In the genomic region with DNA sequence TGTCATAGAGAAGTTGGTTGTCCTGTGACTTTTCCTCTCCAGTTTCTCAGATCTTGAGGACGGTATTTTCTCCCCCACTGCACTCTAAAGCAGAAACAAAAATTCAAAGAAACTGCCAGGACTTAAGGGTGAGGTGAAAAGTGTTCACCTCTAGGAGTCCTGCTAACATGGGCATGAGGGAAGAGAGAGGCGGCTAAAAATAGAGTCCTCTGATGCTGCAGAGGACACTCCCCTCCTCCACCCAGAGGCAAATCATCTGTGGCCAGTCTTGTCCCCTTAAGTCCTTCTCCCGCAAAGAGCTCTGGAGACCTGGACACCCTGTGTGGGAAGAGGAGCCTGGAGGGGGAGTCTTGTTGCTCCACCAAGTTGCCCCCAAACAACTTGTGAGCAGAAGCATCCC, we compare ENCODE assay signal across 22 cellular contexts. TPM values are rescaled to one million over a fixed set of nuclear protein-coding genes. Genes with fewer than 3 reads are reported as not detected.
DNase-seq lines count a peak whose midpoint lies in the region; ATAC-seq and TF ChIP-seq lines count a peak whose summit lies in the region.
"Had no signal": no experiment of that assay in that cellular context is flagged by ENCODE, and none has a peak within 500 bp of the region (broad histone marks: within the 10 kb centered on the region; RNA-seq: fewer than 3 reads in every experiment).

No MANE protein-coding gene starts in this region.

- no peak overlapping the region for H3K4me3 ChIP-seq in CD4-positive, alpha-beta memory T cell (ENCODE audit: low read length in 2 of 2)
- H3K4me3 ChIP-seq: adrenal gland, body of pancreas, lung, mucosa of descending colon, suprapubic skin had no signal

- no peak overlapping the region for H3K27ac ChIP-seq in CD4-positive, alpha-beta memory T cell (ENCODE audit: low read depth, low read length)
- H3K27ac ChIP-seq: adrenal gland, body of pancreas, epithelial cell of prostate, HL-60, suprapubic skin had no signal

- peaks cover 0 to 4% (median 0%) of the 10 kb centered on the region in 8 donors for H3K9me3 Mint-ChIP-seq in CD4-positive, alpha-beta memory T cell
- H3K9me3 Mint-ChIP-seq in WTC11: no peaks in the 10 kb centered on the region
- H3K9me3 Mint-ChIP-seq in nephron progenitor cell: peaks cover 3% of the 10 kb centered on the region
- H3K9me3 Mint-ChIP-seq in activated T-cell treated with anti-CD3 and anti-CD28 coated beads, Interleukin-2, amount 50 U/mL, for 4 hours: no peaks in the 10 kb centered on the region
- H3K9me3 Mint-ChIP-seq: CD14-positive monocyte had no signal

- H3K9me3 ChIP-seq in CD4-positive, alpha-beta memory T cell (ENCODE audit: control insufficient read depth in 1 of 2, low read length in 2 of 2): no peaks in the 10 kb centered on the region
- H3K9me3 ChIP-seq: adrenal gland, body of pancreas, mucosa of descending colon, suprapubic skin had no signal

- peaks cover 0 to 6% of the 10 kb centered on the region in 2 donors for H3K36me3 Mint-ChIP-seq in CD4-positive, alpha-beta memory T cell
- H3K36me3 Mint-ChIP-seq in WTC11: no peaks in the 10 kb centered on the region
- peaks cover 5% of the 10 kb centered on the region for H3K36me3 Mint-ChIP-seq in nephron progenitor cell (ENCODE audit: low read depth)
- no peaks in the 10 kb centered on the region for H3K36me3 Mint-ChIP-seq in activated T-cell treated with anti-CD3 and anti-CD28 coated beads, Interleukin-2, amount 50 U/mL, for 4 hours (ENCODE audit: insufficient read depth)

- peaks cover 3 to 15% (median 9%) of the 10 kb centered on the region in 4 donors for H3K4me1 Mint-ChIP-seq in CD4-positive, alpha-beta memory T cell
- H3K4me1 Mint-ChIP-seq in WTC11: peaks cover 20% of the 10 kb centered on the region
- H3K4me1 Mint-ChIP-seq in nephron progenitor cell: peaks cover 7% of the 10 kb centered on the region
- peaks cover 4% of the 10 kb centered on the region for H3K4me1 Mint-ChIP-seq in activated T-cell treated with anti-CD3 and anti-CD28 coated beads, Interleukin-2, amount 50 U/mL, for 4 hours (ENCODE audit: low read depth)

- peaks cover 5% of the 10 kb centered on the region for H3K4me1 ChIP-seq in CD4-positive, alpha-beta memory T cell (ENCODE audit: insufficient read depth, low read length)

- peak overlapping the region in 4 of 7 donors; percentile 7 to 61 (median 13) for H3K27ac Mint-ChIP-seq in CD4-positive, alpha-beta memory T cell
- H3K27ac Mint-ChIP-seq in WTC11 (peak overlapping the region; percentile 89), nephron progenitor cell (peak overlapping the region; percentile 40)
- H3K27ac Mint-ChIP-seq: CD14-positive monocyte had no signal

- intact Hi-C loops in CD4-positive, alpha-beta memory T cell (cut with micrococcal nuclease): no loop called here

- no peaks in the 10 kb centered on the region for H3K36me3 ChIP-seq in CD4-positive, alpha-beta memory T cell (ENCODE audit: insufficient read depth, low read length)
- H3K36me3 ChIP-seq: adrenal gland, suprapubic skin had no signal

- CTCF ChIA-PET in CD4-positive, alpha-beta memory T cell (lab: Charles Lee; ENCODE audit: partially characterized antibody): no interaction called here
- CTCF ChIA-PET in WTC11 (lab: Charles Lee): interaction anchor here (0.5 to 3.7 kb wide), 3 partner anchors 11 to 57 kb away, joined by 3 to 14 read pairs (median 3); no protein-coding TSS in a partner anchor

- H3K27me3 Mint-ChIP-seq in CD4-positive, alpha-beta memory T cell: no peaks in the 10 kb centered on the region
- H3K27me3 Mint-ChIP-seq in WTC11 (ENCODE audit: low read depth) (no peaks in the 10 kb centered on the region), nephron progenitor cell (ENCODE audit: low read depth, poor library complexity) (peaks cover 7% of the 10 kb centered on the region)
- H3K27me3 Mint-ChIP-seq in activated T-cell treated with anti-CD3 and anti-CD28 coated beads, Interleukin-2, amount 50 U/mL, for 4 hours (ENCODE audit: low read depth): no peaks in the 10 kb centered on the region

- TF ChIP-seq CTCF in WTC11 (IDR thresholded peaks at IDR 0.05): no peak
- no peak for TF ChIP-seq CTCF in nephron progenitor cell (IDR thresholded peaks at IDR 0.05)

- no peak overlapping the region for H3K4me3 Mint-ChIP-seq in CD4-positive, alpha-beta memory T cell
- no peak overlapping the region for H3K4me3 Mint-ChIP-seq in WTC11
- no peak overlapping the region for H3K4me3 Mint-ChIP-seq in nephron progenitor cell
- no peak overlapping the region for H3K4me3 Mint-ChIP-seq in activated T-cell treated with anti-CD3 and anti-CD28 coated beads, Interleukin-2, amount 50 U/mL, for 4 hours
- H3K4me3 Mint-ChIP-seq: CD14-positive monocyte had no signal

- POLR2A ChIA-PET in CD4-positive, alpha-beta memory T cell (lab: Charles Lee; ENCODE audit: partially characterized antibody): no interaction called here
- POLR2A ChIA-PET in WTC11 (lab: Charles Lee): no interaction called here

- peak; percentile 30 for ATAC-seq in WTC11
- ATAC-seq in activated T-cell treated with anti-CD3 and anti-CD28 coated beads, Interleukin-2, amount 50 U/mL, for 4 hours: no peak
- ATAC-seq: body of pancreas, mucosa of descending colon had no signal

- no peaks in the 10 kb centered on the region for H3K27me3 ChIP-seq in CD4-positive, alpha-beta memory T cell (ENCODE audit: insufficient read depth, low read length)
- H3K27me3 ChIP-seq: adrenal gland, body of pancreas, suprapubic skin had no signal

- no peak for DNase-seq in CD4-positive, alpha-beta memory T cell
- peak; percentile 10 for DNase-seq in EH (ENCODE audit: low read depth)
- DNase-seq in WTC11 (ENCODE audit: low spot score): no peak
- DNase-seq in nephron progenitor cell: no peak
- no peak for DNase-seq in NCI-H1436 treated with DMSO at 0.1 percent for 48 hours (lab: John Stamatoyannopoulos, UW)
- DNase-seq in NCI-H1048 (lab: John Stamatoyannopoulos, UW): no peak
- DNase-seq in activated T-cell treated with anti-CD3 and anti-CD28 coated beads, Interleukin-2, amount 50 U/mL, for 4 hours: no peak
- DNase-seq: activated naive CD4-positive, alpha-beta T cell treated with Interleukin-2 at 50 U/mL for 16 hours; adrenal gland; body of pancreas; DND-41; mucosa of descending colon; MV-4-11; NCI-H345; RPMI8226; stimulated activated CD4-positive, alpha-beta T cell treated with anti-CD3 and anti-CD28 coated beads, Interleukin-15, amount 100 ng/mL, for 24 hours; stimulated activated naive CD4-positive, alpha-beta T cell had no signal

TF ChIP-seq in WTC11, 78 proteins besides CTCF, POLR2A, EP300 and RAD21 (continues in another document):
- no peak for TF ChIP-seq SOX15 (CRISPR knock-in tag; IDR thresholded peaks at IDR 0.05)
- TF ChIP-seq, protein P1, sequence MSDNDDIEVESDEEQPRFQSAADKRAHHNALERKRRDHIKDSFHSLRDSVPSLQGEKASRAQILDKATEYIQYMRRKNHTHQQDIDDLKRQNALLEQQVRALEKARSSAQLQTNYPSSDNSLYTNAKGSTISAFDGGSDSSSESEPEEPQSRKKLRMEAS (CRISPR knock-in tag; IDR thresholded peaks at IDR 0.05): no peak
- TF ChIP-seq TEAD1 (CRISPR knock-in tag; IDR thresholded peaks at IDR 0.05): no peak
- TF ChIP-seq, protein P2, sequence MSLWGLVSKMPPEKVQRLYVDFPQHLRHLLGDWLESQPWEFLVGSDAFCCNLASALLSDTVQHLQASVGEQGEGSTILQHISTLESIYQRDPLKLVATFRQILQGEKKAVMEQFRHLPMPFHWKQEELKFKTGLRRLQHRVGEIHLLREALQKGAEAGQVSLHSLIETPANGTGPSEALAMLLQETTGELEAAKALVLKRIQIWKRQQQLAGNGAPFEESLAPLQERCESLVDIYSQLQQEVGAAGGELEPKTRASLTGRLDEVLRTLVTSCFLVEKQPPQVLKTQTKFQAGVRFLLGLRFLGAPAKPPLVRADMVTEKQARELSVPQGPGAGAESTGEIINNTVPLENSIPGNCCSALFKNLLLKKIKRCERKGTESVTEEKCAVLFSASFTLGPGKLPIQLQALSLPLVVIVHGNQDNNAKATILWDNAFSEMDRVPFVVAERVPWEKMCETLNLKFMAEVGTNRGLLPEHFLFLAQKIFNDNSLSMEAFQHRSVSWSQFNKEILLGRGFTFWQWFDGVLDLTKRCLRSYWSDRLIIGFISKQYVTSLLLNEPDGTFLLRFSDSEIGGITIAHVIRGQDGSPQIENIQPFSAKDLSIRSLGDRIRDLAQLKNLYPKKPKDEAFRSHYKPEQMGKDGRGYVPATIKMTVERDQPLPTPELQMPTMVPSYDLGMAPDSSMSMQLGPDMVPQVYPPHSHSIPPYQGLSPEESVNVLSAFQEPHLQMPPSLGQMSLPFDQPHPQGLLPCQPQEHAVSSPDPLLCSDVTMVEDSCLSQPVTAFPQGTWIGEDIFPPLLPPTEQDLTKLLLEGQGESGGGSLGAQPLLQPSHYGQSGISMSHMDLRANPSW (CRISPR knock-in tag; conservative IDR thresholded peaks at IDR 0.05; ENCODE audit: low read depth): no peak
- no peak for TF ChIP-seq OVOL2 (CRISPR knock-in tag; IDR thresholded peaks at IDR 0.05; ENCODE audit: borderline replicate concordance)
- no peak for TF ChIP-seq ZNF263 (CRISPR knock-in tag; IDR thresholded peaks at IDR 0.05; ENCODE audit: low read depth)
- TF ChIP-seq, protein P3, sequence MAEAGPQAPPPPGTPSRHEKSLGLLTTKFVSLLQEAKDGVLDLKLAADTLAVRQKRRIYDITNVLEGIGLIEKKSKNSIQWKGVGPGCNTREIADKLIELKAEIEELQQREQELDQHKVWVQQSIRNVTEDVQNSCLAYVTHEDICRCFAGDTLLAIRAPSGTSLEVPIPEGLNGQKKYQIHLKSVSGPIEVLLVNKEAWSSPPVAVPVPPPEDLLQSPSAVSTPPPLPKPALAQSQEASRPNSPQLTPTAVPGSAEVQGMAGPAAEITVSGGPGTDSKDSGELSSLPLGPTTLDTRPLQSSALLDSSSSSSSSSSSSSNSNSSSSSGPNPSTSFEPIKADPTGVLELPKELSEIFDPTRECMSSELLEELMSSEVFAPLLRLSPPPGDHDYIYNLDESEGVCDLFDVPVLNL (CRISPR knock-in tag; IDR thresholded peaks at IDR 0.05; ENCODE audit: borderline replicate concordance, low read depth): no peak
- no peak for TF ChIP-seq GTF2I (CRISPR knock-in tag; conservative IDR thresholded peaks at IDR 0.05)

RNA-seq across cellular contexts. Expression of a gene that starts 4.7 kb away (rescaled TPM):
- total RNA-seq in CD4-positive, alpha-beta memory T cell: 10 to 100 TPM; 42.8 to 43.5 TPM
- polyA plus RNA-seq in CD4-positive, alpha-beta memory T cell: 10 to 100 TPM; 28.8 to 37.9 TPM
- 42.0 to 47.0 TPM (median 43.7 TPM) in 3 replicates for total RNA-seq in WTC11 (2021)
- 10 to 100 TPM; 77.5 to 86.6 (median 78.7) TPM for total RNA-seq in activated T-cell treated with anti-CD3 and anti-CD28 coated beads, Interleukin-2, amount 50 U/mL, for 4 hours

RNA-seq across cellular contexts. Expression of a gene that starts 43.0 kb away (rescaled TPM):
- 10 to 100 TPM; 26.9 to 28.7 TPM for total RNA-seq in CD4-positive, alpha-beta memory T cell
- polyA plus RNA-seq in CD4-positive, alpha-beta memory T cell: 10 to 100 TPM; 52.4 to 52.7 TPM
- total RNA-seq in WTC11 (2021): 34.3 to 38.4 TPM (median 36.1 TPM) in 3 replicates
- 10 to 100 TPM; 19.7 to 24.4 (median 21.8) TPM for total RNA-seq in activated T-cell treated with anti-CD3 and anti-CD28 coated beads, Interleukin-2, amount 50 U/mL, for 4 hours

RNA-seq across cellular contexts. Expression of a gene that starts 52.7 kb away (rescaled TPM):
- total RNA-seq in CD4-positive, alpha-beta memory T cell: 100 to 1,000 TPM; 102 to 103 TPM
- polyA plus RNA-seq in CD4-positive, alpha-beta memory T cell: 10 to 100 TPM; 22.6 to 37.5 TPM
- total RNA-seq in WTC11 (2021): 174 to 214 TPM (median 174 TPM) in 3 replicates
- total RNA-seq in activated T-cell treated with anti-CD3 and anti-CD28 coated beads, Interleukin-2, amount 50 U/mL, for 4 hours: 100 to 1,000 TPM; 130 to 168 (median 139) TPM

Comparison
In these comparisons a context has a peak if more than half of its experiments do, and no peak if none do; other contexts are left out.
1. H3K27ac Mint-ChIP-seq: peak in every context shown above with its lines; median percentile 89 in WTC11; 40 in nephron progenitor cell; 13 in CD4-positive, alpha-beta memory T cell.